ENCODE assay signal across 8 cellular contexts in genomic region chr6:73585566-73586415, GRCh38.
DNase-seq lines count a peak whose midpoint lies in the region; ATAC-seq, FAIRE-seq and TF ChIP-seq lines count a peak whose summit lies in the region.

No MANE protein-coding gene starts in this region.

- no peak for TF ChIP-seq CTCF in HFF-Myc (IDR thresholded peaks at IDR 0.05; ENCODE audit: low read depth, low read length, missing control alignments)
- no peak for TF ChIP-seq CTCF in activated B cell treated with CpG ODN at 0.5 μM for 24 hours (IDR thresholded peaks at IDR 0.05)
- peak in 1 of 4 experiments; percentile 41 for TF ChIP-seq CTCF in uterus (IDR thresholded peaks at IDR 0.05)

- peak overlapping the region; percentile 75 for H3K9ac ChIP-seq in mucosa of stomach (ENCODE audit: low read length)

- H3K27me3 ChIP-seq in MG63: no peaks in the 10 kb centered on the region
- H3K27me3 ChIP-seq in mucosa of stomach (ENCODE audit: control insufficient read depth, insufficient read depth, low read length): no peaks in the 10 kb centered on the region
- H3K27me3 ChIP-seq in uterus: no peaks in the 10 kb centered on the region

- peak overlapping the region; percentile 99 for H3K27ac Mint-ChIP-seq in activated B cell treated with CpG ODN at 0.5 μM for 24 hours

- DNase-seq in Right ventricle myocardium inferior (ENCODE audit: missing footprints) (no peak), cardiac septum (ENCODE audit: low spot score) (no peak), HFF-Myc (ENCODE audit: extremely low read depth, low read depth) (peak; percentile 56), MG63 (peak; percentile 67), activated B cell treated with CpG ODN at 0.5 μM for 24 hours (no peak), uterus (peak; percentile 24 to 71)

- ATAC-seq in Right ventricle myocardium inferior (peak; percentile 71), activated B cell treated with CpG ODN at 0.5 μM for 24 hours (ENCODE audit: low read depth) (peak; percentile 76)

- no peaks in the 10 kb centered on the region for H3K36me3 ChIP-seq in MG63
- no peaks in the 10 kb centered on the region for H3K36me3 ChIP-seq in mucosa of stomach (ENCODE audit: control insufficient read depth, insufficient read depth, low read length)
- no peaks in the 10 kb centered on the region for H3K36me3 ChIP-seq in uterus

- H3K27ac ChIP-seq in uterus: peak overlapping the region; percentile 92 to 100

- CTCF ChIA-PET in activated B cell treated with CpG ODN at 0.5 μM for 24 hours (lab: Charles Lee): interaction anchor here (0.9 to 2.9 kb wide), 7 partner anchors 12 to 70 kb away, joined by 3 to 14 read pairs (median 4); no protein-coding TSS in a partner anchor

- H3K9me3 ChIP-seq in MG63 (no peaks in the 10 kb centered on the region), mucosa of stomach (ENCODE audit: control insufficient read depth, low read length) (no peaks in the 10 kb centered on the region), uterus (no peaks in the 10 kb centered on the region)

- peaks cover 21% of the 10 kb centered on the region for H3K4me1 ChIP-seq in mucosa of stomach (ENCODE audit: control insufficient read depth, insufficient read depth, low read length)
- no peaks in the 10 kb centered on the region for H3K4me1 ChIP-seq in uterus

- peak overlapping the region; percentile 79 for H3K4me3 Mint-ChIP-seq in activated B cell treated with CpG ODN at 0.5 μM for 24 hours

- H3K27me3 Mint-ChIP-seq in activated B cell treated with CpG ODN at 0.5 μM for 24 hours: no peaks in the 10 kb centered on the region

- peaks cover 38% of the 10 kb centered on the region for H3K4me1 Mint-ChIP-seq in activated B cell treated with CpG ODN at 0.5 μM for 24 hours

- intact Hi-C loops in Right ventricle myocardium inferior (cut with DNase I) (no loop called here), cardiac septum (cut with DNase I) (no loop called here), activated B cell treated with CpG ODN at 0.5 μM for 24 hours (cut with micrococcal nuclease) (loop anchor here (1.0 to 5.0 kb wide), 4 partner anchors 25 to 133 kb away; partner anchors contain the start of genes CGAS and EEF1A1), uterus (cut with DNase I; ENCODE audit: low total_unique reads) (no loop called here)

- H3K4me3 ChIP-seq in HFF-Myc (replicated peaks; ENCODE audit: low read depth, low read length): peak overlapping the region; percentile 34
- peak overlapping the region; percentile 32 for H3K4me3 ChIP-seq in MG63
- H3K4me3 ChIP-seq in mucosa of stomach (ENCODE audit: low read length): peak overlapping the region; percentile 10
- H3K4me3 ChIP-seq in uterus: peak overlapping the region; percentile 8 to 18

- peak; percentile 46 to 90 for TF ChIP-seq POLR2A in uterus (IDR thresholded peaks at IDR 0.05)

- H3K9me3 Mint-ChIP-seq in activated B cell treated with CpG ODN at 0.5 μM for 24 hours: no peaks in the 10 kb centered on the region

- FAIRE-seq in endometrium (lab: Jason Lieb, UNC): peak; percentile 46

- POLR2A ChIA-PET in activated B cell treated with CpG ODN at 0.5 μM for 24 hours (lab: Charles Lee): interaction anchor here (0.5 to 5.8 kb wide), 25 partner anchors 8 to 325 kb away, joined by 3 to 289 read pairs (median 4); partner anchors contain the start of genes CGAS, EEF1A1, MTO1 and SLC17A5

- no peaks in the 10 kb centered on the region for H3K36me3 Mint-ChIP-seq in activated B cell treated with CpG ODN at 0.5 μM for 24 hours (ENCODE audit: low read depth)

Comparison
In these comparisons a context has a peak if more than half of its experiments do, and no peak if none do; other contexts are left out.
1. DNase-seq: peak in HFF-Myc (single experiment), MG63 (single experiment) and uterus (2 of 2); none in Right ventricle myocardium inferior (single experiment), cardiac septum (single experiment) and activated B cell treated with CpG ODN at 0.5 μM for 24 hours (single experiment).
2. Peak in every context shown above with its lines, with median percentiles within 50 percentile points of each other: H3K4me3 ChIP-seq.